24 cellular contexts compared by ENCODE assay signal in genomic region chr7:156026076-156027002, GRCh38.
"Had no signal": no experiment of that assay in that cellular context is flagged by ENCODE, and none has a peak within 500 bp of the region (broad histone marks: within the 10 kb centered on the region; RNA-seq: fewer than 3 reads in every experiment).

No MANE protein-coding gene starts in this region.

- H3K9me3 ChIP-seq: MG63, Peyer's patch, SJCRH30, SK-N-SH had no signal

- H3K4me1 ChIP-seq: Peyer's patch, SJCRH30 had no signal

- H3K4me3 ChIP-seq: MG63, Peyer's patch, SJCRH30 had no signal

- H3K4me1 Mint-ChIP-seq: activated CD4-positive, alpha-beta T cell treated with anti-CD3 and anti-CD28 coated beads for 36 hours; activated naive CD4-positive, alpha-beta T cell treated with anti-CD3 and anti-CD28 coated beads, Interleukin-2, amount 10 ng/mL, durations not matched to agents 7 days and 5 days; activated naive CD8-positive, alpha-beta T cell treated with anti-CD3 and anti-CD28 coated beads for 36 hours had no signal

- H3K4me3 Mint-ChIP-seq: activated CD4-positive, alpha-beta T cell treated with anti-CD3 and anti-CD28 coated beads for 36 hours; activated CD8-positive, alpha-beta T cell treated with anti-CD3 and anti-CD28 coated beads, Interleukin-2, amount 10 ng/mL, durations not matched to agents 7 days and 5 days; activated naive CD4-positive, alpha-beta T cell treated with anti-CD3 and anti-CD28 coated beads, Interleukin-2, amount 10 ng/mL, durations not matched to agents 7 days and 5 days; activated naive CD8-positive, alpha-beta T cell treated with anti-CD3 and anti-CD28 coated beads for 36 hours; activated T-cell treated with anti-CD3 and anti-CD28 coated beads, Interleukin-2, amount 50 U/mL, for 72 hours had no signal

- DNase-seq: activated CD4-positive, alpha-beta T cell treated with anti-CD3 and anti-CD28 coated beads for 36 hours; activated CD4-positive, alpha-beta T cell treated with anti-CD3 and anti-CD28 coated beads, Interleukin-2, amount 50 U/mL, for 1 hour; activated CD4-positive, CD25-positive, alpha-beta regulatory T cell; activated CD8-positive, alpha-beta T cell treated with anti-CD3 and anti-CD28 coated beads, Interleukin-2, amount 10 ng/mL, durations not matched to agents 7 days and 5 days; activated gamma-delta T cell treated with Interleukin-2 at 50 U/mL for 16 hours; activated naive CD4-positive, alpha-beta T cell treated with anti-CD3 and anti-CD28 coated beads, Interleukin-2, amount 10 ng/mL, durations not matched to agents 7 days and 5 days; activated naive CD8-positive, alpha-beta T cell treated with anti-CD3 and anti-CD28 coated beads for 36 hours; activated T-cell treated with anti-CD3 and anti-CD28 coated beads, Interleukin-2, amount 50 U/mL, for 72 hours; anterior cingulate cortex; cerebellar nuclear complex; MG63; MV-4-11; NCI-H1105; NCI-H1436; NCI-H187; NCI-H2081; NCI-H446; NCI-H524; Right ventricle myocardium superior; SJCRH30; SK-N-SH; T-helper 1 cell had no signal

- H3K27me3 ChIP-seq: MG63, Peyer's patch had no signal

- H3K27ac Mint-ChIP-seq: activated CD4-positive, alpha-beta T cell treated with anti-CD3 and anti-CD28 coated beads for 36 hours; activated CD8-positive, alpha-beta T cell treated with anti-CD3 and anti-CD28 coated beads, Interleukin-2, amount 10 ng/mL, durations not matched to agents 7 days and 5 days; activated naive CD4-positive, alpha-beta T cell treated with anti-CD3 and anti-CD28 coated beads, Interleukin-2, amount 10 ng/mL, durations not matched to agents 7 days and 5 days; activated naive CD8-positive, alpha-beta T cell treated with anti-CD3 and anti-CD28 coated beads for 36 hours; activated T-cell treated with anti-CD3 and anti-CD28 coated beads, Interleukin-2, amount 50 U/mL, for 72 hours; activated T-helper 2 cell treated with anti-CD3 and anti-CD28 coated beads, Interferon-gamma antibody, Interleukin-2, Interleukin-4, amounts not matched to agents 10 μg/mL and 5 μg/mL and 100 μg/mL, durations not matched to agents 14 hours and 24 hours and 36 hours had no signal

- H3K27me3 Mint-ChIP-seq: activated CD4-positive, alpha-beta T cell treated with anti-CD3 and anti-CD28 coated beads for 36 hours; activated naive CD8-positive, alpha-beta T cell treated with anti-CD3 and anti-CD28 coated beads for 36 hours had no signal

- H3K9me3 Mint-ChIP-seq: activated naive CD4-positive, alpha-beta T cell treated with anti-CD3 and anti-CD28 coated beads, Interleukin-2, amount 10 ng/mL, durations not matched to agents 7 days and 5 days; activated naive CD8-positive, alpha-beta T cell treated with anti-CD3 and anti-CD28 coated beads for 36 hours; activated T-cell treated with anti-CD3 and anti-CD28 coated beads, Interleukin-2, amount 50 U/mL, for 72 hours; activated T-helper 2 cell treated with anti-CD3 and anti-CD28 coated beads, Interferon-gamma antibody, Interleukin-2, Interleukin-4, amounts not matched to agents 10 μg/mL and 5 μg/mL and 100 μg/mL, durations not matched to agents 14 hours and 24 hours and 36 hours had no signal

- H3K36me3 Mint-ChIP-seq: activated naive CD4-positive, alpha-beta T cell treated with anti-CD3 and anti-CD28 coated beads, Interleukin-2, amount 10 ng/mL, durations not matched to agents 7 days and 5 days; activated naive CD8-positive, alpha-beta T cell treated with anti-CD3 and anti-CD28 coated beads for 36 hours had no signal

- H3K36me3 ChIP-seq: MG63, Peyer's patch, SJCRH30 had no signal
